Comparison of ENCODE assay signal across 19 cellular contexts in the genomic region with DNA sequence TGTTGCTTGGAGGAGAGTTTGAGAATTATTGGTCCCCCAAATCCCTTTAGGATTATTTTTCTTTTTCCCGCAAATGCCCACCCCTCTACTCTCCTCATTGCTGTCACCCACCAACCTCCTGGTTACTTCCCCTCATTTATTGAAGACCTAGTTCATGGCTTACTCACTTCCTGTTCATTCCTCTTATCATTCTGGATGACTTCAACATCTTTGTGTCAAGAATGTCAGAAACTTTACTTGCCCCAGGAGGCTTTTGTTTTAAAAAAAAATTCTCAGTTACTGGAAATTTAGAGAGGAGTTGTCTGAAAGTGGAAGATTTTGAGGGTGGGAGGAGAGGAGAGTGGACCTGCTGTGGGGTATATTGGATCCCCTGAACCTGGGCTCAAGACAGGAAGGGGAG.
"Had no signal": no experiment of that assay in that cellular context is flagged by ENCODE, and none has a peak within 500 bp of the region (broad histone marks: within the 10 kb centered on the region; RNA-seq: fewer than 3 reads in every experiment).

No MANE protein-coding gene starts in this region.

- H3K4me3 ChIP-seq: hepatocyte, mucosa of descending colon had no signal

- H3K27ac Mint-ChIP-seq: activated naive CD4-positive, alpha-beta T cell treated with anti-CD3 and anti-CD28 coated beads, Interleukin-2, amount 50 U/mL, for 24 hours; brain; dendritic cell treated with granulocyte-macrophage colony-stimulating factor and Interleukin-4, amounts not matched to agents 40 ng/mL and 50 ng/mL, for 4 days; memory B cell; nephron progenitor cell had no signal

- H3K36me3 Mint-ChIP-seq: activated naive CD4-positive, alpha-beta T cell treated with anti-CD3 and anti-CD28 coated beads, Interleukin-2, amount 50 U/mL, for 24 hours; brain had no signal

- DNase-seq: activated gamma-delta T cell treated with Interleukin-2 at 50 U/mL for 16 hours; activated T-cell treated with anti-CD3 and anti-CD28 coated beads, Interleukin-2, amount 50 U/mL, for 1 hour; anterior cingulate cortex; caudate nucleus; effector CD8-positive, alpha-beta T cell; foreskin melanocyte; glutamatergic neuron; mucosa of descending colon; nephron progenitor cell; right cardiac atrium; stimulated activated CD4-positive, alpha-beta T cell treated with anti-CD3 and anti-CD28 coated beads, Interleukin-12 subunit alpha, Interleukin-12 subunit beta, amount 100 ng/mL, for 4 hours; stimulated activated CD4-positive, alpha-beta T cell treated with anti-CD3 and anti-CD28 coated beads, Interleukin-4, amount 100 ng/mL, for 4 hours; stimulated activated naive CD8-positive, alpha-beta T cell treated with anti-CD3 and anti-CD28 coated beads, Interleukin-15, Interleukin-2, amounts not matched to agents 100 U/mL and 50 U/mL, for 24 hours had no signal

- H3K27ac ChIP-seq: hepatocyte, parathyroid adenoma had no signal

- H3K27me3 Mint-ChIP-seq: activated naive CD4-positive, alpha-beta T cell treated with anti-CD3 and anti-CD28 coated beads, Interleukin-2, amount 50 U/mL, for 24 hours; dendritic cell treated with granulocyte-macrophage colony-stimulating factor and Interleukin-4, amounts not matched to agents 40 ng/mL and 50 ng/mL, for 4 days had no signal

- H3K4me3 Mint-ChIP-seq: activated naive CD4-positive, alpha-beta T cell treated with anti-CD3 and anti-CD28 coated beads, Interleukin-2, amount 50 U/mL, for 24 hours; brain; dendritic cell treated with granulocyte-macrophage colony-stimulating factor and Interleukin-4, amounts not matched to agents 40 ng/mL and 50 ng/mL, for 4 days; memory B cell; nephron progenitor cell had no signal

- H3K9ac ChIP-seq: parathyroid adenoma had no signal

- H3K9me3 Mint-ChIP-seq: activated naive CD4-positive, alpha-beta T cell treated with anti-CD3 and anti-CD28 coated beads, Interleukin-2, amount 50 U/mL, for 24 hours; dendritic cell treated with granulocyte-macrophage colony-stimulating factor and Interleukin-4, amounts not matched to agents 40 ng/mL and 50 ng/mL, for 4 days had no signal

- H3K4me2 ChIP-seq: hepatocyte had no signal

- H3K9me3 ChIP-seq: mucosa of descending colon had no signal

- H2AFZ ChIP-seq: hepatocyte, parathyroid adenoma had no signal

- H3K27me3 ChIP-seq: hepatocyte had no signal

- H3K4me1 Mint-ChIP-seq: activated naive CD4-positive, alpha-beta T cell treated with anti-CD3 and anti-CD28 coated beads, Interleukin-2, amount 50 U/mL, for 24 hours; memory B cell; nephron progenitor cell had no signal

- ATAC-seq: right cardiac atrium; stimulated activated naive CD8-positive, alpha-beta T cell treated with anti-CD3 and anti-CD28 coated beads, Interleukin-15, Interleukin-2, amounts not matched to agents 100 U/mL and 50 U/mL, for 24 hours had no signal

- H3K4me1 ChIP-seq: parathyroid adenoma had no signal
